17 cellular contexts compared by ENCODE assay signal in the genomic region with DNA sequence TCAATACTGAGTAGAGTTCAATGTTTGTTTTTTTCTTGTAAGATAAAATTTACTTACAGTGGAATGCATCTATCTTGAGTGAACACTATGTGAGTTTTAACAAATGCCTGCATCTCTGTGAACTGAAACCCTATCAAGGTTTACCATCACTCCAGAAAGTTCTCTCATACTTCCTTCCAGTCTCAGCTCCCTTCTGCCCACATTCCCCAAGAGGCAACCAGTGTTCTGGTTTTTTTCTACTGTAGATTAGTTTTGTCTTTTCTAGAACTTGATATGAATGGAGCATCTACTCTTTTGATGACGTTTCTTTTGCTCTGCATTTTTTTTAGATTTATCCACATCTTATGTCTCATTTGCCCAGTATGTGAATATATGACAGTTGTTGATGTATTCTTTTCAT. TPM values are rescaled to one million over a fixed set of nuclear protein-coding genes. Genes with fewer than 3 reads are reported as not detected.
DNase-seq lines count a peak whose midpoint lies in the region; ATAC-seq lines count a peak whose summit lies in the region.
"Had no signal": no experiment of that assay in that cellular context is flagged by ENCODE, and none has a peak within 500 bp of the region (broad histone marks: within the 10 kb centered on the region; RNA-seq: fewer than 3 reads in every experiment).

No MANE protein-coding gene starts in this region.

- no peak overlapping the region for H3K4me3 Mint-ChIP-seq in activated T-cell treated with anti-CD3 and anti-CD28 coated beads, Interleukin-2, amount 50 U/mL, for 24 hours
- H3K4me3 Mint-ChIP-seq in activated T-cell treated with anti-CD3 and anti-CD28 coated beads, Interleukin-2, amount 50 U/mL, for 72 hours, result no peak overlapping the region
- H3K4me3 Mint-ChIP-seq in effector memory CD8-positive, alpha-beta T cell, result no peak overlapping the region
- H3K4me3 Mint-ChIP-seq in stimulated activated memory B cell treated with anti-CD40 and anti-IgM and Interleukin-4, amounts not matched to agents 10 μg/mL and 1 μg/mL and 100 μg/mL, for 72 hours, result no peak overlapping the region

- H3K27me3 Mint-ChIP-seq in activated T-cell treated with anti-CD3 and anti-CD28 coated beads, Interleukin-2, amount 50 U/mL, for 24 hours, result no peaks in the 10 kb centered on the region
- no peaks in the 10 kb centered on the region for H3K27me3 Mint-ChIP-seq in activated T-cell treated with anti-CD3 and anti-CD28 coated beads, Interleukin-2, amount 50 U/mL, for 72 hours (ENCODE audit: low read depth)
- H3K27me3 Mint-ChIP-seq in effector memory CD8-positive, alpha-beta T cell, result no peaks in the 10 kb centered on the region
- no peaks in the 10 kb centered on the region for H3K27me3 Mint-ChIP-seq in stimulated activated memory B cell treated with anti-CD40 and anti-IgM and Interleukin-4, amounts not matched to agents 10 μg/mL and 1 μg/mL and 100 μg/mL, for 72 hours

- DNase-seq in activated T-cell treated with anti-CD3 and anti-CD28 coated beads, Interleukin-2, amount 50 U/mL, for 24 hours, result no peak
- no peak for DNase-seq in activated T-cell treated with anti-CD3 and anti-CD28 coated beads, Interleukin-2, amount 50 U/mL, for 72 hours
- DNase-seq in effector memory CD8-positive, alpha-beta T cell, result no peak
- no peak for DNase-seq in DMS79 treated with DMSO at 0.1 percent for 48 hours (lab: John Stamatoyannopoulos, UW)
- no peak for DNase-seq in SHP77 treated with DMSO at 0.1 percent for 48 hours (lab: John Stamatoyannopoulos, UW)
- DNase-seq: BE2C, DND-41, MV-4-11, NCI-H1694 treated with DMSO at 0.1 percent for 48 hours, NCI-H2107, NCI-H510A, NCI-H748 treated with DMSO at 0.1 percent for 48 hours, SHP77 had no signal

- peaks cover 26% of the 10 kb centered on the region for H3K4me1 Mint-ChIP-seq in activated T-cell treated with anti-CD3 and anti-CD28 coated beads, Interleukin-2, amount 50 U/mL, for 24 hours (ENCODE audit: low read depth)
- peaks cover 18% of the 10 kb centered on the region for H3K4me1 Mint-ChIP-seq in activated T-cell treated with anti-CD3 and anti-CD28 coated beads, Interleukin-2, amount 50 U/mL, for 72 hours (ENCODE audit: low read depth)
- H3K4me1 Mint-ChIP-seq in effector memory CD8-positive, alpha-beta T cell (ENCODE audit: low read depth in 2 of 2), result peaks cover 15 to 32% of the 10 kb centered on the region in 2 donors
- H3K4me1 Mint-ChIP-seq in stimulated activated memory B cell treated with anti-CD40 and anti-IgM and Interleukin-4, amounts not matched to agents 10 μg/mL and 1 μg/mL and 100 μg/mL, for 72 hours, result peaks cover 36% of the 10 kb centered on the region

- peak overlapping the region; percentile 35 for H3K27ac Mint-ChIP-seq in activated T-cell treated with anti-CD3 and anti-CD28 coated beads, Interleukin-2, amount 50 U/mL, for 24 hours
- no peak overlapping the region for H3K27ac Mint-ChIP-seq in activated T-cell treated with anti-CD3 and anti-CD28 coated beads, Interleukin-2, amount 50 U/mL, for 72 hours
- peak overlapping the region; percentile 0 to 52 for H3K27ac Mint-ChIP-seq in effector memory CD8-positive, alpha-beta T cell
- H3K27ac Mint-ChIP-seq in stimulated activated memory B cell treated with anti-CD40 and anti-IgM and Interleukin-4, amounts not matched to agents 10 μg/mL and 1 μg/mL and 100 μg/mL, for 72 hours, result peak overlapping the region; percentile 69

- peaks cover 82% of the 10 kb centered on the region for H3K36me3 Mint-ChIP-seq in activated T-cell treated with anti-CD3 and anti-CD28 coated beads, Interleukin-2, amount 50 U/mL, for 24 hours (ENCODE audit: low read depth)
- peaks cover 5 to 9% of the 10 kb centered on the region in 2 donors for H3K36me3 Mint-ChIP-seq in activated T-cell treated with anti-CD3 and anti-CD28 coated beads, Interleukin-2, amount 50 U/mL, for 72 hours (ENCODE audit: insufficient read depth in 2 of 2)
- peaks cover 68% of the 10 kb centered on the region for H3K36me3 Mint-ChIP-seq in effector memory CD8-positive, alpha-beta T cell (ENCODE audit: insufficient read depth)
- peaks cover 60% of the 10 kb centered on the region for H3K36me3 Mint-ChIP-seq in stimulated activated memory B cell treated with anti-CD40 and anti-IgM and Interleukin-4, amounts not matched to agents 10 μg/mL and 1 μg/mL and 100 μg/mL, for 72 hours

- ATAC-seq in activated T-cell treated with anti-CD3 and anti-CD28 coated beads, Interleukin-2, amount 50 U/mL, for 72 hours (replicated peaks in 1 of 2), result no peak
- ATAC-seq in GM21786 (IDR thresholded peaks at IDR 0.05; ENCODE audit: unreplicated experiment) (peak; percentile 76), HG02970 (IDR thresholded peaks at IDR 0.05; ENCODE audit: low FRiP score, unreplicated experiment) (no peak)
- no peak for ATAC-seq in effector memory CD8-positive, alpha-beta T cell (replicated peaks)
- ATAC-seq in stimulated activated memory B cell treated with anti-CD40 and anti-IgM and Interleukin-4, amounts not matched to agents 10 μg/mL and 1 μg/mL and 100 μg/mL, for 72 hours, result no peak
- ATAC-seq: K562 had no signal

- no peaks in the 10 kb centered on the region for H3K9me3 Mint-ChIP-seq in activated T-cell treated with anti-CD3 and anti-CD28 coated beads, Interleukin-2, amount 50 U/mL, for 24 hours
- no peaks in the 10 kb centered on the region for H3K9me3 Mint-ChIP-seq in activated T-cell treated with anti-CD3 and anti-CD28 coated beads, Interleukin-2, amount 50 U/mL, for 72 hours
- no peaks in the 10 kb centered on the region for H3K9me3 Mint-ChIP-seq in effector memory CD8-positive, alpha-beta T cell
- no peaks in the 10 kb centered on the region for H3K9me3 Mint-ChIP-seq in stimulated activated memory B cell treated with anti-CD40 and anti-IgM and Interleukin-4, amounts not matched to agents 10 μg/mL and 1 μg/mL and 100 μg/mL, for 72 hours

RNA-seq across cellular contexts. Expression of a gene that starts 17.1 kb away (rescaled TPM):
- 10 to 100 TPM; 67.7 to 69.8 TPM for total RNA-seq in activated T-cell treated with anti-CD3 and anti-CD28 coated beads, Interleukin-2, amount 50 U/mL, for 72 hours
